ENCODE assay signal across 8 cellular contexts in genomic region chr5:134224905-134225779, GRCh38. TPM values are rescaled to one million over a fixed set of nuclear protein-coding genes. Genes with fewer than 3 reads are reported as not detected.
DNase-seq lines count a peak whose midpoint lies in the region; ATAC-seq and TF ChIP-seq lines count a peak whose summit lies in the region.

No MANE protein-coding gene starts in this region.

- peak in 4 of 6 experiments; percentile 16 to 25 (median 17) for TF ChIP-seq CTCF in Peyer's patch (IDR thresholded peaks at IDR 0.05)

- H2AFZ ChIP-seq in neuron (ENCODE audit: low read depth, low read length): peak overlapping the region; percentile 52

- peaks cover 3 to 48% (median 11%) of the 10 kb centered on the region in 4 donors for H3K4me1 ChIP-seq in Peyer's patch
- peaks cover 28% of the 10 kb centered on the region for H3K4me1 ChIP-seq in neuron (ENCODE audit: insufficient read depth, low read length)

- H3K27me3 ChIP-seq in Peyer's patch: no peaks in the 10 kb centered on the region
- no peaks in the 10 kb centered on the region for H3K27me3 ChIP-seq in neuron (ENCODE audit: insufficient read depth, low read length)

- ATAC-seq in HG03439 (IDR thresholded peaks at IDR 0.05; ENCODE audit: unreplicated experiment): peak; percentile 28

- H3K9me3 ChIP-seq in Peyer's patch (no peaks in the 10 kb centered on the region), neuron (ENCODE audit: low read length) (no peaks in the 10 kb centered on the region)

- TF ChIP-seq POLR2A in Peyer's patch (IDR thresholded peaks at IDR 0.05): no peak

- H3K36me3 ChIP-seq in Peyer's patch (peaks cover 0 to 7% (median 0%) of the 10 kb centered on the region in 3 donors), neuron (ENCODE audit: insufficient read depth, low read length) (peaks cover 11% of the 10 kb centered on the region)

- DNase-seq in C1 segment of cervical spinal cord (lab: John Stamatoyannopoulos, UW): peak in 10 of 14 donors; percentile 42 to 81 (median 70)
- peak; percentile 37 for DNase-seq in GM19240 (ENCODE audit: insufficient read length, low spot score)
- peak; percentile 70 to 79 (median 78) for DNase-seq in Peyer's patch
- DNase-seq in activated gamma-delta T cell treated with Interleukin-2 at 50 U/mL for 16 hours: peak; percentile 55
- peak; percentile 43 for DNase-seq in foreskin melanocyte
- peak; percentile 61 for DNase-seq in stromal cell of bone marrow (ENCODE audit: low read depth)

- H3K4me3 ChIP-seq in Peyer's patch (peak overlapping the region; percentile 79 to 97 (median 91)), neuron (ENCODE audit: low read length) (peak overlapping the region; percentile 97)

- H3K27ac ChIP-seq in Peyer's patch: peak overlapping the region; percentile 98 to 100 (median 99)

RNA-seq across cellular contexts. Expression of gene PPP2CA, which starts 0.7 kb away (rescaled TPM):
- 100 to 1,000 TPM in 2 of 4 donors, 10 to 100 TPM in 2; 85.0 to 128 (median 104) TPM for total RNA-seq in Peyer's patch

RNA-seq across cellular contexts. Expression of gene SKP1, which starts 48.4 kb away (rescaled TPM):
- total RNA-seq in Peyer's patch: 100 to 1,000 TPM in 3 of 4 donors, 10 to 100 TPM in 1; 89.4 to 155 (median 129) TPM

Comparison
In these comparisons a context has a peak if more than half of its experiments do, and no peak if none do; other contexts are left out.
1. Peak in every context shown above with its lines: DNase-seq, ATAC-seq, H3K4me3 ChIP-seq and H3K27ac ChIP-seq.